20 cellular contexts compared by ENCODE assay signal in genomic region chr5:53884411-53884810, GRCh38.
A peak's percentile ranks its signal among the peaks of the same experiment; 100 is the strongest.
DNase-seq lines count a peak whose midpoint lies in the region; ATAC-seq and TF ChIP-seq lines count a peak whose summit lies in the region.
"Had no signal": no experiment of that assay in that cellular context is flagged by ENCODE, and none has a peak within 500 bp of the region (broad histone marks: within the 10 kb centered on the region; RNA-seq: fewer than 3 reads in every experiment).

No MANE protein-coding gene starts in this region.

- no peak for TF ChIP-seq POLR2A in IMR-90 (IDR thresholded peaks at IDR 0.05; ENCODE audit: low read depth, low read length)

- H2AK5ac ChIP-seq in IMR-90 (ENCODE audit: low read depth, low read length), result no peak overlapping the region

- peak overlapping the region; percentile 95 for H3K27ac Mint-ChIP-seq in nephron progenitor cell
- H3K27ac Mint-ChIP-seq: activated naive CD4-positive, alpha-beta T cell treated with anti-CD3 and anti-CD28 coated beads, Interleukin-2, amount 50 U/mL, for 72 hours; T-cell had no signal

- H3K4me1 ChIP-seq in GM23248 (ENCODE audit: insufficient read depth) (peaks cover 22% of the 10 kb centered on the region), IMR-90 (ENCODE audit: control insufficient read depth, insufficient read depth, low read length) (peaks cover 7% of the 10 kb centered on the region)
- H3K4me1 ChIP-seq: body of pancreas, heart left ventricle, transverse colon had no signal

- no peaks in the 10 kb centered on the region for H3K27me3 Mint-ChIP-seq in nephron progenitor cell (ENCODE audit: low read depth, poor library complexity)
- H3K27me3 Mint-ChIP-seq: T-cell had no signal

- no peak overlapping the region for H3K4me3 ChIP-seq in GM23248
- no peak overlapping the region for H3K4me3 ChIP-seq in IMR-90 (ENCODE audit: insufficient read depth, low read depth, low read length)
- H3K4me3 ChIP-seq: body of pancreas, heart left ventricle, transverse colon had no signal

- H3K9me3 Mint-ChIP-seq in nephron progenitor cell, result no peaks in the 10 kb centered on the region
- H3K9me3 Mint-ChIP-seq: immature natural killer cell, T-cell had no signal

- H2BK15ac ChIP-seq in IMR-90 (ENCODE audit: low read depth, low read length), result no peak overlapping the region

- ATAC-seq in IMR-90 (ENCODE audit: low read depth), result no peak
- ATAC-seq: body of pancreas, heart left ventricle, right cardiac atrium, T-cell had no signal

- no peak overlapping the region for H3K9ac ChIP-seq in GM23248
- no peak overlapping the region for H3K9ac ChIP-seq in IMR-90 (ENCODE audit: low read depth, low read length)

- H3K18ac ChIP-seq in IMR-90 (ENCODE audit: low read depth, low read length), result peak overlapping the region; percentile 74; the same call in 1 of the 2 replicates

- H3K79me1 ChIP-seq in IMR-90 (ENCODE audit: low read depth in 1 of 2, low read length in 2 of 2), result no peaks in the 10 kb centered on the region

- H3K4me1 Mint-ChIP-seq in nephron progenitor cell, result peaks cover 81% of the 10 kb centered on the region
- H3K4me1 Mint-ChIP-seq: immature natural killer cell, T-cell had no signal

- H2BK20ac ChIP-seq in IMR-90 (ENCODE audit: low read depth, low read length), result peak overlapping the region; percentile 57; the same call in 1 of the 2 replicates

- H2BK120ac ChIP-seq in IMR-90 (ENCODE audit: low read depth, low read length), result peak overlapping the region; percentile 20; the same call in 1 of the 2 replicates

- 0 out of 2 replicates have a peak overlapping the region, but pooled peaks have one; percentile 11 for H3K23ac ChIP-seq in IMR-90 (ENCODE audit: low read depth, low read length)

- WGBS in GM23248 (ENCODE audit: low coverage in 1 of 2, low lambda C conversion rate in 2 of 2, missing lambda C conversion rate in 2 of 2), 2 experiments, result 66 to 73% methylated on average over 14 of the region's 14 CpGs
- 87% methylated on average over 6 of the region's 14 CpGs; no CpG with 5 or more reads in 1 of the 2 experiments for WGBS in IMR-90 (ENCODE audit: extremely low coverage in 2 of 2, insufficient read length in 1 of 2), 2 experiments

- peaks cover 8% of the 10 kb centered on the region; the same call in 1 of the 2 replicates for H3F3A ChIP-seq in GM23248 (ENCODE audit: insufficient read depth)

- H4K20me1 ChIP-seq in GM23248 (ENCODE audit: insufficient read depth), result no peaks in the 10 kb centered on the region
- H4K20me1 ChIP-seq in IMR-90 (ENCODE audit: insufficient read depth, low read length), result no peaks in the 10 kb centered on the region

- H3K36me3 ChIP-seq in GM23248 (ENCODE audit: low read depth), result no peaks in the 10 kb centered on the region
- no peaks in the 10 kb centered on the region for H3K36me3 ChIP-seq in IMR-90 (ENCODE audit: control insufficient read depth, insufficient read depth, low read length)
- H3K36me3 ChIP-seq: transverse colon had no signal

- dilution Hi-C loops in IMR-90 (cut with HindIII; ENCODE audit: low sequenced_read_pairs, unreplicated experiment), result no loop called here

- no peak overlapping the region for H4K5ac ChIP-seq in IMR-90 (ENCODE audit: low read depth, low read length)

- H3K4me3 Mint-ChIP-seq in nephron progenitor cell, result peak overlapping the region; percentile 78
- H3K4me3 Mint-ChIP-seq: immature natural killer cell, T-cell had no signal

- no peak overlapping the region for H3K27ac ChIP-seq in GM23248
- no peak overlapping the region for H3K27ac ChIP-seq in IMR-90 (ENCODE audit: insufficient read depth, low read length)
- H3K27ac ChIP-seq: body of pancreas, heart left ventricle, transverse colon had no signal

- TF ChIP-seq RAD21 in IMR-90 (IDR thresholded peaks at IDR 0.05; ENCODE audit: low read length), result no peak

- peak overlapping the region; percentile 54 for H3K4ac ChIP-seq in IMR-90 (ENCODE audit: low read depth, low read length)

- H2AFZ ChIP-seq in GM23248 (peak overlapping the region; percentile 61), IMR-90 (replicated peaks; ENCODE audit: low read length, poor library complexity) (peak overlapping the region; percentile 52)

- H3K36me3 Mint-ChIP-seq in nephron progenitor cell (ENCODE audit: low read depth), result no peaks in the 10 kb centered on the region
- H3K36me3 Mint-ChIP-seq: activated naive CD4-positive, alpha-beta T cell treated with anti-CD3 and anti-CD28 coated beads, Interleukin-2, amount 50 U/mL, for 72 hours had no signal

- H3K14ac ChIP-seq in IMR-90 (replicated peaks; ENCODE audit: low read depth, low read length), result peak overlapping the region; percentile 48

- no peak overlapping the region for H2BK5ac ChIP-seq in IMR-90 (ENCODE audit: low read depth, low read length, poor library complexity, severe bottlenecking)

- intact Hi-C loops in IMR-90 (cut with micrococcal nuclease), result no loop called here

- no peak overlapping the region for H2AK9ac ChIP-seq in IMR-90 (replicated peaks; ENCODE audit: low read depth, low read length, poor library complexity)

- TF ChIP-seq CTCF in IMR-90 (conservative IDR thresholded peaks at IDR 0.05; ENCODE audit: low read depth, low read length), result no peak
- TF ChIP-seq CTCF in nephron progenitor cell (IDR thresholded peaks at IDR 0.05), result no peak

- H3K56ac ChIP-seq in IMR-90 (ENCODE audit: extremely low read depth, insufficient read depth, low read length), result no peak overlapping the region

- in situ Hi-C loops in GM23248 (cut with MboI) (no loop called here), IMR-90 (cut with MboI; ENCODE audit: low sequenced_read_pairs) (no loop called here)

- CTCF ChIA-PET in IMR-90 (lab: Yijun Ruan, JAX), result no interaction called here

- H3K4me2 ChIP-seq in GM23248 (ENCODE audit: unreplicated experiment), result no peak overlapping the region
- H3K4me2 ChIP-seq in IMR-90 (ENCODE audit: low read depth, low read length), result no peak overlapping the region

- no TSS peak for BruUV-seq in IMR-90 (replicated peaks; lab: Mats Ljungman, UMichigan)

- H3K9me3 ChIP-seq in GM23248 (ENCODE audit: low read depth) (no peaks in the 10 kb centered on the region), IMR-90 (ENCODE audit: control insufficient read depth, insufficient read depth, low read length) (no peaks in the 10 kb centered on the region)
- H3K9me3 ChIP-seq: body of pancreas, heart left ventricle, transverse colon had no signal

- peak overlapping the region in 1 of 2 experiments; percentile 44; a peak in 1 of 4 replicates for H4K8ac ChIP-seq in IMR-90 (ENCODE audit: low read depth in 2 of 2, low read length in 2 of 2)

- H3K79me2 ChIP-seq in GM23248 (ENCODE audit: insufficient read depth), result no peaks in the 10 kb centered on the region

- peak overlapping the region; percentile 38; the same call in 1 of the 2 replicates for H4K91ac ChIP-seq in IMR-90 (ENCODE audit: insufficient read depth, low read depth, low read length)

- H3K27me3 ChIP-seq in GM23248 (replicated peaks; ENCODE audit: insufficient read depth) (no peaks in the 10 kb centered on the region), IMR-90 (ENCODE audit: control insufficient read depth, insufficient read depth, low read length) (no peaks in the 10 kb centered on the region)
- H3K27me3 ChIP-seq: body of pancreas, heart left ventricle, transverse colon had no signal

- no peaks in the 10 kb centered on the region for H3K9me2 ChIP-seq in GM23248 (ENCODE audit: insufficient read depth)

- DNase-seq in GM23248 (no peak), IMR-90 (no peak), UCSD-AML1 (lab: John Stamatoyannopoulos, UW; ENCODE audit: unreplicated experiment) (peak; percentile 12), nephron progenitor cell (peak; percentile 27), DMS153 treated with DMSO at 0.1 percent for 48 hours (lab: John Stamatoyannopoulos, UW; ENCODE audit: unreplicated experiment) (no peak), NCI-H2029 treated with DMSO at 0.1 percent for 48 hours (lab: John Stamatoyannopoulos, UW) (no peak)
- no peak for DNase-seq in central memory CD4-positive, alpha-beta T cell
- DNase-seq: activated T-cell treated with anti-CD3 and anti-CD28 coated beads, Interleukin-2, amount 50 U/mL, for 48 hours; body of pancreas; EL; heart left ventricle; immature natural killer cell; NCI-H2081; NCI-H524 treated with DMSO at 0.1 percent for 48 hours; right cardiac atrium; SHP77; stimulated activated naive CD4-positive, alpha-beta T cell; T-cell; transverse colon had no signal

- POLR2A ChIA-PET in IMR-90 (lab: Charles Lee; ENCODE audit: unreplicated experiment), result no interaction called here

- H3K9me1 ChIP-seq in IMR-90 (ENCODE audit: insufficient read depth, low read length), result peaks cover 3% of the 10 kb centered on the region; the same call in 1 of the 2 replicates

TF ChIP-seq in IMR-90, 13 proteins besides CTCF, POLR2A, EP300 and RAD21 (continues in another document):
- no peak for TF ChIP-seq ELK1 (IDR thresholded peaks at IDR 0.05; ENCODE audit: borderline replicate concordance, low read depth, low read length)
- TF ChIP-seq USF2 (IDR thresholded peaks at IDR 0.05; ENCODE audit: low read depth, low read length), result no peak
- TF ChIP-seq CEBPB (IDR thresholded peaks at IDR 0.05; ENCODE audit: low read depth, low read length), result no peak
- no peak for TF ChIP-seq MXI1 (IDR thresholded peaks at IDR 0.05; ENCODE audit: borderline replicate concordance, low read depth, low read length)
- TF ChIP-seq SMC3 (IDR thresholded peaks at IDR 0.05; ENCODE audit: low read depth, low read length), result no peak
- no peak for TF ChIP-seq BHLHE40 (IDR thresholded peaks at IDR 0.05; ENCODE audit: low read depth, low read length)
- TF ChIP-seq CHD1 (IDR thresholded peaks at IDR 0.05; ENCODE audit: low read depth, low read length), result no peak
- TF ChIP-seq RCOR1 (IDR thresholded peaks at IDR 0.05; ENCODE audit: insufficient replicate concordance, low read length), result no peak
- TF ChIP-seq FOS (IDR thresholded peaks at IDR 0.05; ENCODE audit: low read depth, low read length), result no peak
- TF ChIP-seq NFE2L2 (IDR thresholded peaks at IDR 0.05; ENCODE audit: low read depth, low read length), result no peak
- TF ChIP-seq MAFK (IDR thresholded peaks at IDR 0.05; ENCODE audit: low read depth, low read length), result no peak

Comparison
In these comparisons a context has a peak if more than half of its experiments do, and no peak if none do; other contexts are left out.
1. DNase-seq: peak in UCSD-AML1 (single experiment) and nephron progenitor cell (single experiment); none in GM23248 (single experiment), IMR-90 (single experiment), DMS153 treated with DMSO at 0.1 percent for 48 hours (single experiment), NCI-H2029 treated with DMSO at 0.1 percent for 48 hours (single experiment) and central memory CD4-positive, alpha-beta T cell (single experiment).